ENCODE assay signal across 14 cellular contexts in the genomic region with DNA sequence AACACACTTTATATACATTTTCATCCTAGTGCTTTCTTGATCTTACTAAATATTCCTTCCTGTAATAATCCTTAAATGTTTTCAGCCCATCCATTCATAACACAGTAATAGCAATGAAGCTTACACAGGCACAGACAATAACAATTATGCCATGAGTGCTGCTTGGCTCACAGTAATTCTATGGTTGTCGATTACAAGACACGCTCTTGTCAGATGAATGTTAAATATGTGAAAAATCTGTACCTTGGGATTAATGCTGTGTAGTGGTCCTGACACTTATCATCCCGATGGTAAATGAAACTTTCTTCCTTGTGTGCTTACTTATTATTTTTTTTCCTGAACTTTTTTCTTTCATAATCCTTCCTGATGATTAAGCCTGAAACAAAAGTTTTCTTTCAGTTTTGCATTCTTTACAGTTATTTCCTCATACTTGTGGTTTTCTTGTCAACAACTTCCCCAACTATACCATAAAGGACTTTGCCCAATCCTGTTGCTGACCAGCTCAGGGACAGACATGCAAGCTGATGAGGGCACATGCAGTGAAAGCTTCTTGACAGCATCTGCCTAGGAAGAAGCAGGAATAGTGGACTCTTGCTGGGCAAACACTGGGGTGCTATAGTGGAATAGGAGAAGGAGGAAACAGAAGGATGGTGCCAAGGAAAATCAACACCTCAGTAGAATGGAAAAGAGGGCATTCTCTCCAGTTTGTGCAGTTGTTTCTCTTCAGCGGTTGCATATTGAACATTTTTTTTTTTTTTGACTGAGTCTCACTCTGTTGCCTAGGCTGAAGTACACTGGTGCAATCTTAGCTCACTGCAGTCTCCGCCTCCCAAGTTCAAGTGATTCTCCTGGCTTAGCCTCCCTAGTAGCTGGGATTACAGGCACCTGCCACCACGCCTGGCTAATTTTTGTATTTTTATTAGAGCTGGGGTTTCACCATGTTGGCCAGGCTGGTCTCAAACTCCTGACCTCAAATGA. TPM values are rescaled to one million over a fixed set of nuclear protein-coding genes. Genes with fewer than 3 reads are reported as not detected.
DNase-seq lines count a peak whose midpoint lies in the region; ATAC-seq, FAIRE-seq and TF ChIP-seq lines count a peak whose summit lies in the region.
"Had no signal": no experiment of that assay in that cellular context is flagged by ENCODE, and none has a peak within 500 bp of the region (broad histone marks: within the 10 kb centered on the region; RNA-seq: fewer than 3 reads in every experiment).

No MANE protein-coding gene starts in this region.

- H3K4me3 ChIP-seq in left ventricle myocardium inferior = no peak overlapping the region
- no peak overlapping the region for H3K4me3 ChIP-seq in upper lobe of right lung

- DNase-seq in Right ventricle myocardium inferior (ENCODE audit: missing footprints) (no peak), left ventricle myocardium inferior (no peak), T-helper 17 cell (no peak), kidney glomerular epithelial cell (lab: John Stamatoyannopoulos, UW) (peak; percentile 14), upper lobe of right lung (no peak), D721Med (ENCODE audit: insufficient read length, low spot score) (no peak)
- DNase-seq in activated T-cell treated with anti-CD3 and anti-CD28 coated beads, Interleukin-2, amount 50 U/mL, for 1 hour = no peak
- DNase-seq: activated B cell treated with CpG ODN at 0.5 μM for 24 hours; activated naive CD4-positive, alpha-beta T cell treated with Interleukin-2 at 50 U/mL for 16 hours; effector memory CD4-positive, alpha-beta T cell; NCI-H748 treated with DMSO at 0.1 percent for 48 hours had no signal

- no peaks in the 10 kb centered on the region for H3K9me3 ChIP-seq in left ventricle myocardium inferior (replicated peaks)
- no peaks in the 10 kb centered on the region for H3K9me3 ChIP-seq in T-helper 17 cell (ENCODE audit: control insufficient read depth, low read length, poor library complexity, severe bottlenecking)
- H3K9me3 ChIP-seq in upper lobe of right lung = no peaks in the 10 kb centered on the region

- H3K27ac ChIP-seq in left ventricle myocardium inferior (replicated peaks) = no peak overlapping the region
- H3K27ac ChIP-seq in upper lobe of right lung = no peak overlapping the region

- ATAC-seq in Right ventricle myocardium inferior = peak; percentile 60
- ATAC-seq in T-helper 17 cell = no peak
- peak; percentile 89 for ATAC-seq in upper lobe of right lung
- ATAC-seq in HG02610 (IDR thresholded peaks at IDR 0.05; ENCODE audit: unreplicated experiment) = no peak
- ATAC-seq: stimulated activated effector memory CD8-positive, alpha-beta T cell treated with anti-CD3 and anti-CD28 coated beads, Interleukin-12 subunit alpha, Interleukin-12 subunit beta, amount 100 ng/mL, for 72 hours had no signal

- peaks cover 3% of the 10 kb centered on the region for H3K4me1 Mint-ChIP-seq in T-helper 17 cell
- H3K4me1 Mint-ChIP-seq: stimulated activated effector memory CD8-positive, alpha-beta T cell treated with anti-CD3 and anti-CD28 coated beads, Interleukin-12 subunit alpha, Interleukin-12 subunit beta, amount 100 ng/mL, for 72 hours had no signal

- H3K4me1 ChIP-seq in left ventricle myocardium inferior (no peaks in the 10 kb centered on the region), upper lobe of right lung (no peaks in the 10 kb centered on the region)

- peak overlapping the region; percentile 54 for H3K4me3 Mint-ChIP-seq in T-helper 17 cell
- H3K4me3 Mint-ChIP-seq: activated B cell treated with CpG ODN at 0.5 μM for 24 hours; stimulated activated effector memory CD8-positive, alpha-beta T cell treated with anti-CD3 and anti-CD28 coated beads, Interleukin-12 subunit alpha, Interleukin-12 subunit beta, amount 100 ng/mL, for 72 hours had no signal

- no peaks in the 10 kb centered on the region for H3K27me3 ChIP-seq in left ventricle myocardium inferior (ENCODE audit: low read depth)
- no peaks in the 10 kb centered on the region for H3K27me3 ChIP-seq in upper lobe of right lung

- intact Hi-C loops in Right ventricle myocardium inferior (cut with DNase I) = no loop called here
- intact Hi-C loops in left ventricle myocardium inferior (cut with micrococcal nuclease) = no loop called here
- intact Hi-C loops in upper lobe of right lung (cut with DNase I) = no loop called here

- no peak for FAIRE-seq in D721Med (lab: Jason Lieb, UNC)
- FAIRE-seq: islet of Langerhans had no signal

- H3K36me3 ChIP-seq in left ventricle myocardium inferior = no peaks in the 10 kb centered on the region
- H3K36me3 ChIP-seq in upper lobe of right lung = no peaks in the 10 kb centered on the region

- peaks cover 58% of the 10 kb centered on the region for H3K27me3 Mint-ChIP-seq in T-helper 17 cell

- peaks cover 2% of the 10 kb centered on the region for H3K36me3 Mint-ChIP-seq in T-helper 17 cell (ENCODE audit: low read depth)
- H3K36me3 Mint-ChIP-seq: stimulated activated effector memory CD8-positive, alpha-beta T cell treated with anti-CD3 and anti-CD28 coated beads, Interleukin-12 subunit alpha, Interleukin-12 subunit beta, amount 100 ng/mL, for 72 hours had no signal

- no peak overlapping the region for H3K27ac Mint-ChIP-seq in T-helper 17 cell
- H3K27ac Mint-ChIP-seq: activated B cell treated with CpG ODN at 0.5 μM for 24 hours; stimulated activated effector memory CD8-positive, alpha-beta T cell treated with anti-CD3 and anti-CD28 coated beads, Interleukin-12 subunit alpha, Interleukin-12 subunit beta, amount 100 ng/mL, for 72 hours had no signal

- TF ChIP-seq CTCF in left ventricle myocardium inferior (IDR thresholded peaks at IDR 0.05; ENCODE audit: borderline replicate concordance) = no peak
- no peak for TF ChIP-seq CTCF in upper lobe of right lung (IDR thresholded peaks at IDR 0.05)
- no peak for TF ChIP-seq CTCF in D721Med (IDR thresholded peaks at IDR 0.05; ENCODE audit: insufficient read depth, missing control alignments)

RNA-seq across cellular contexts. Expression of a gene that starts 6.7 kb away (rescaled TPM):
- total RNA-seq in Right ventricle myocardium inferior (0.11 TPM), left ventricle myocardium inferior (not detected), T-helper 17 cell (under 1 TPM in 1 of 2 donors, not detected in 1; 0.08 TPM), upper lobe of right lung (0.61 TPM)
- total RNA-seq: activated B cell treated with CpG ODN at 0.5 μM for 24 hours had no signal

Comparison
In these comparisons a context has a peak if more than half of its experiments do, and no peak if none do; other contexts are left out.
1. ATAC-seq: peak in Right ventricle myocardium inferior (single experiment) and upper lobe of right lung (single experiment); none in T-helper 17 cell (single experiment) and HG02610 (single experiment).